1 cellular context compared by ENCODE assay signal in genomic region chr20:10492844-10493243, GRCh38.
TF ChIP-seq lines count a peak whose summit lies in the region.

No MANE protein-coding gene starts in this region.

TF ChIP-seq in GM23338, 12 proteins besides CTCF, POLR2A, EP300 and RAD21 (continued from another document):
- TF ChIP-seq, protein P1, sequence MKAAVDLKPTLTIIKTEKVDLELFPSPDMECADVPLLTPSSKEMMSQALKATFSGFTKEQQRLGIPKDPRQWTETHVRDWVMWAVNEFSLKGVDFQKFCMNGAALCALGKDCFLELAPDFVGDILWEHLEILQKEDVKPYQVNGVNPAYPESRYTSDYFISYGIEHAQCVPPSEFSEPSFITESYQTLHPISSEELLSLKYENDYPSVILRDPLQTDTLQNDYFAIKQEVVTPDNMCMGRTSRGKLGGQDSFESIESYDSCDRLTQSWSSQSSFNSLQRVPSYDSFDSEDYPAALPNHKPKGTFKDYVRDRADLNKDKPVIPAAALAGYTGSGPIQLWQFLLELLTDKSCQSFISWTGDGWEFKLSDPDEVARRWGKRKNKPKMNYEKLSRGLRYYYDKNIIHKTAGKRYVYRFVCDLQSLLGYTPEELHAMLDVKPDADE (IDR thresholded peaks at IDR 0.05): no peak
- no peak for TF ChIP-seq ZNF114 (CRISPR knock-in tag; IDR thresholded peaks at IDR 0.05)
